In the genomic region with DNA sequence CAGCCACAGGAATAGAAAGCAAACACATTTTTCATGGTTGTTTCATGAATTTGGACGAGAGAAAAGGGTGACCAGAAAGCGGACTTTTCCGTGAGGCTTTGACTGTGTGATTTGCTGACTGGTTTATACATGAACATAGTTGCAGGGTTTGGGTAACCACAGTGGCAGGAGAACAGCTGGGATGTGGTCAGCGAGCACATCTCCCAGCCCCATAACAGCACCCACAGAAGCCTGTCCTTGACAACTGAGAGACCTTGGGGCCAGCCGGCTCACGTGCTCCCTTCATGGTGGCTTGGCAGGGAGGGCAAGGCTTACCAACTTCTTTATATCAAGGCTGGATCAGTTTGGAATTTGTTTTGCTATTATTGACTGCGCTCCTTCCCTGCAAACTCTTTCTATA, we compare ENCODE assay signal across 19 cellular contexts. TPM values are rescaled to one million over a fixed set of nuclear protein-coding genes. Genes with fewer than 3 reads are reported as not detected.
"Had no signal": no experiment of that assay in that cellular context is flagged by ENCODE, and none has a peak within 500 bp of the region (broad histone marks: within the 10 kb centered on the region; RNA-seq: fewer than 3 reads in every experiment).

No MANE protein-coding gene starts in this region.

- H3K4me1 ChIP-seq: esophagus muscularis mucosa, heart right ventricle, left ventricle myocardium inferior, lower lobe of right lung, tibial nerve, upper lobe of right lung, vagina had no signal

- H3K9me3 ChIP-seq: gastrocnemius medialis, lower lobe of right lung, neutrophil, upper lobe of right lung, vagina had no signal

- H3K27me3 ChIP-seq: esophagus muscularis mucosa, gastrocnemius medialis, tibial nerve, vagina had no signal

- H3K4me3 ChIP-seq: esophagus muscularis mucosa, gastrocnemius medialis, heart right ventricle, left ventricle myocardium inferior, lower lobe of right lung, tibial nerve, upper lobe of right lung, vagina had no signal

- ATAC-seq: heart right ventricle; lower lobe of right lung; naive thymus-derived CD4-positive, alpha-beta T cell; right cardiac atrium; stimulated activated effector memory CD8-positive, alpha-beta T cell treated with anti-CD3 and anti-CD28 coated beads, Interleukin-12 subunit alpha, Interleukin-12 subunit beta, amount 100 ng/mL, for 72 hours; upper lobe of right lung had no signal

- H3K27ac ChIP-seq: epithelial cell of prostate, esophagus muscularis mucosa, gastrocnemius medialis, heart right ventricle, left ventricle myocardium inferior, lower lobe of right lung, neutrophil, tibial nerve, upper lobe of right lung, vagina had no signal

- H3K36me3 ChIP-seq: esophagus muscularis mucosa, gastrocnemius medialis, heart right ventricle, left ventricle myocardium inferior, lower lobe of right lung, neutrophil, tibial nerve, upper lobe of right lung, vagina had no signal

- DNase-seq: effector memory CD4-positive, alpha-beta T cell; gastrocnemius medialis; heart right ventricle; left ventricle myocardium inferior; lower lobe of right lung; midbrain; naive thymus-derived CD4-positive, alpha-beta T cell; nephron progenitor cell; right cardiac atrium; stimulated activated CD4-positive, alpha-beta T cell treated with anti-CD3 and anti-CD28 coated beads, Interleukin-4, amount 100 ng/mL, for 1 hour; stimulated activated CD8-positive, alpha-beta memory T cell treated with anti-CD3 and anti-CD28 coated beads, Interleukin-4, amount 100 ng/mL, for 48 hours; upper lobe of right lung had no signal

RNA-seq across cellular contexts. Expression of gene RGMA, which starts 13.2 kb away (rescaled TPM):
- total RNA-seq: fibroblast of villous mesenchyme had no signal
